In genomic region chr17:82231312-82231561, GRCh38 we compare ENCODE assay signal across 8 cellular contexts. TPM values are rescaled to one million over a fixed set of nuclear protein-coding genes. Genes with fewer than 3 reads are reported as not detected.
DNase-seq lines count a peak whose midpoint lies in the region; ATAC-seq and TF ChIP-seq lines count a peak whose summit lies in the region.

No MANE protein-coding gene starts in this region.

- peaks cover 12% of the 10 kb centered on the region for H3K4me1 Mint-ChIP-seq in activated T-helper 2 cell treated with anti-CD3 and anti-CD28 coated beads, Interferon-gamma antibody, Interleukin-2, Interleukin-4, amounts not matched to agents 10 μg/mL and 5 μg/mL and 100 μg/mL, durations not matched to agents 14 hours and 24 hours and 36 hours (ENCODE audit: low read depth)
- peaks cover 11% of the 10 kb centered on the region for H3K4me1 Mint-ChIP-seq in T-helper 2 cell treated with Interferon-gamma antibody and Interleukin-4, amounts not matched to agents 5 μg/mL and 100 μg/mL, for 36 hours (ENCODE audit: low read depth)

- H3K4me1 ChIP-seq in RWPE2 (ENCODE audit: insufficient read depth, poor library complexity, severe bottlenecking) (peaks cover 35% of the 10 kb centered on the region), sigmoid colon (peaks cover 0 to 67% (median 49%) of the 10 kb centered on the region in 4 donors)

- H3K36me3 Mint-ChIP-seq in activated T-helper 2 cell treated with anti-CD3 and anti-CD28 coated beads, Interferon-gamma antibody, Interleukin-2, Interleukin-4, amounts not matched to agents 10 μg/mL and 5 μg/mL and 100 μg/mL, durations not matched to agents 14 hours and 24 hours and 36 hours (ENCODE audit: low read depth): peaks cover 18% of the 10 kb centered on the region
- H3K36me3 Mint-ChIP-seq in T-helper 2 cell treated with Interferon-gamma antibody and Interleukin-4, amounts not matched to agents 5 μg/mL and 100 μg/mL, for 36 hours (ENCODE audit: low read depth): peaks cover 8% of the 10 kb centered on the region

- H3K27ac Mint-ChIP-seq in activated T-helper 2 cell treated with anti-CD3 and anti-CD28 coated beads, Interferon-gamma antibody, Interleukin-2, Interleukin-4, amounts not matched to agents 10 μg/mL and 5 μg/mL and 100 μg/mL, durations not matched to agents 14 hours and 24 hours and 36 hours: no peak overlapping the region
- H3K27ac Mint-ChIP-seq in T-helper 2 cell treated with Interferon-gamma antibody and Interleukin-4, amounts not matched to agents 5 μg/mL and 100 μg/mL, for 36 hours: no peak overlapping the region

- TF ChIP-seq EP300 in sigmoid colon (IDR thresholded peaks at IDR 0.05): no peak

- H3K27me3 Mint-ChIP-seq in activated T-helper 2 cell treated with anti-CD3 and anti-CD28 coated beads, Interferon-gamma antibody, Interleukin-2, Interleukin-4, amounts not matched to agents 10 μg/mL and 5 μg/mL and 100 μg/mL, durations not matched to agents 14 hours and 24 hours and 36 hours (ENCODE audit: low read depth): no peaks in the 10 kb centered on the region
- H3K27me3 Mint-ChIP-seq in T-helper 2 cell treated with Interferon-gamma antibody and Interleukin-4, amounts not matched to agents 5 μg/mL and 100 μg/mL, for 36 hours (ENCODE audit: low read depth): no peaks in the 10 kb centered on the region

- ATAC-seq in RWPE2 (ENCODE audit: low read depth) (0 out of 3 replicates have a peak, but pooled peaks have one; percentile 1), Right ventricle myocardium superior (ENCODE audit: poor library complexity) (peak; percentile 1)

- H3K27me3 ChIP-seq in RWPE2 (ENCODE audit: insufficient read depth, poor library complexity, severe bottlenecking): no peaks in the 10 kb centered on the region
- H3K27me3 ChIP-seq in sigmoid colon: peaks cover 5 to 19% (median 16%) of the 10 kb centered on the region in 3 donors

- TF ChIP-seq POLR2A in sigmoid colon (IDR thresholded peaks at IDR 0.05): no peak

- peaks cover 66% of the 10 kb centered on the region for H3K36me3 ChIP-seq in RWPE2 (ENCODE audit: low read depth)
- H3K36me3 ChIP-seq in sigmoid colon: no peaks in the 10 kb centered on the region

- in situ Hi-C loops in KBM-7 (cut with MboI; ENCODE audit: low pct_unique_long_range_greater_than_20kb, low sequenced_read_pairs): no loop called here

- intact Hi-C loops in Right ventricle myocardium superior (cut with DNase I): loop anchor here (10.0 kb wide), 1 partner anchor 64 kb away; no protein-coding TSS in a partner anchor
- intact Hi-C loops in sigmoid colon (cut with DNase I): no loop called here
- intact Hi-C loops in activated T-helper 2 cell treated with anti-CD3 and anti-CD28 coated beads, Interferon-gamma antibody, Interleukin-2, Interleukin-4, amounts not matched to agents 10 μg/mL and 5 μg/mL and 100 μg/mL, durations not matched to agents 14 hours and 24 hours and 36 hours (cut with micrococcal nuclease): loop anchor here (10.0 kb wide), 2 partner anchors 184 to 206 kb away; partner anchors contain the start of genes CENPX, HEXD, LRRC45 and OGFOD3

- no peaks in the 10 kb centered on the region for H3K9me3 Mint-ChIP-seq in activated T-helper 2 cell treated with anti-CD3 and anti-CD28 coated beads, Interferon-gamma antibody, Interleukin-2, Interleukin-4, amounts not matched to agents 10 μg/mL and 5 μg/mL and 100 μg/mL, durations not matched to agents 14 hours and 24 hours and 36 hours
- H3K9me3 Mint-ChIP-seq in T-helper 2 cell treated with Interferon-gamma antibody and Interleukin-4, amounts not matched to agents 5 μg/mL and 100 μg/mL, for 36 hours: no peaks in the 10 kb centered on the region

- H3K9me3 ChIP-seq in RWPE2 (ENCODE audit: severe bottlenecking) (no peaks in the 10 kb centered on the region), sigmoid colon (no peaks in the 10 kb centered on the region)

- peak overlapping the region; percentile 58 for H3K4me3 ChIP-seq in GM12875 (ENCODE audit: low read depth, low read length)
- peak overlapping the region; percentile 99 for H3K4me3 ChIP-seq in RWPE2 (ENCODE audit: severe bottlenecking)
- H3K4me3 ChIP-seq in sigmoid colon: peak overlapping the region; percentile 51 to 81 (median 64)

- 1 to 4% methylated on average over 18 of the region's 18 CpGs for WGBS in sigmoid colon, 2 donors

- H3K27ac ChIP-seq in RWPE2 (ENCODE audit: poor library complexity, severe bottlenecking) (peak overlapping the region; percentile 91), sigmoid colon (peak overlapping the region; percentile 87 to 94 (median 90))

- no peak overlapping the region for H3K4me3 Mint-ChIP-seq in activated T-helper 2 cell treated with anti-CD3 and anti-CD28 coated beads, Interferon-gamma antibody, Interleukin-2, Interleukin-4, amounts not matched to agents 10 μg/mL and 5 μg/mL and 100 μg/mL, durations not matched to agents 14 hours and 24 hours and 36 hours (ENCODE audit: low read depth)
- H3K4me3 Mint-ChIP-seq in T-helper 2 cell treated with Interferon-gamma antibody and Interleukin-4, amounts not matched to agents 5 μg/mL and 100 μg/mL, for 36 hours: no peak overlapping the region

- TF ChIP-seq CTCF in GM12875 (IDR thresholded peaks at IDR 0.05; ENCODE audit: borderline replicate concordance, insufficient read depth, low read depth, low read length) (no peak), RWPE2 (IDR thresholded peaks at IDR 0.05; ENCODE audit: poor library complexity, severe bottlenecking) (no peak), sigmoid colon (IDR thresholded peaks at IDR 0.05) (no peak)

- no peak for DNase-seq in RWPE2 (ENCODE audit: low spot score)
- no peak for DNase-seq in Right ventricle myocardium superior
- DNase-seq in sigmoid colon: no peak
- DNase-seq in NCI-H2107 treated with DMSO at 0.1 percent for 48 hours (lab: John Stamatoyannopoulos, UW; ENCODE audit: unreplicated experiment): no peak
- no peak for DNase-seq in activated T-helper 2 cell treated with anti-CD3 and anti-CD28 coated beads, Interferon-gamma antibody, Interleukin-2, Interleukin-4, amounts not matched to agents 10 μg/mL and 5 μg/mL and 100 μg/mL, durations not matched to agents 14 hours and 24 hours and 36 hours (ENCODE audit: low spot score)
- no peak for DNase-seq in KBM-7
- no peak for DNase-seq in T-helper 2 cell treated with Interferon-gamma antibody and Interleukin-4, amounts not matched to agents 5 μg/mL and 100 μg/mL, for 36 hours (ENCODE audit: low spot score)

RNA-seq across cellular contexts. Expression of gene SLC16A3, which starts 2.4 kb away (rescaled TPM):
- 10.0 TPM for total RNA-seq in Right ventricle myocardium superior
- 10 to 100 TPM in 3 of 4 donors, 1 to 10 TPM in 1; 9.6 to 19.7 (median 11.6) TPM for total RNA-seq in sigmoid colon
- polyA plus RNA-seq in sigmoid colon: 100 to 1,000 TPM in 1 of 3 donors, 10 to 100 TPM in 2; 10.8 to 140 (median 37.9) TPM
- 187 and 200 TPM in 2 replicates for total RNA-seq in activated T-helper 2 cell treated with anti-CD3 and anti-CD28 coated beads, Interferon-gamma antibody, Interleukin-2, Interleukin-4, amounts not matched to agents 10 μg/mL and 5 μg/mL and 100 μg/mL, durations not matched to agents 14 hours and 24 hours and 36 hours

RNA-seq across cellular contexts. Expression of gene CCDC57, which starts 18.6 kb away (rescaled TPM):
- total RNA-seq in Right ventricle myocardium superior (8.6 TPM), sigmoid colon (10 to 100 TPM; 13.3 to 34.1 (median 20.8) TPM)
- 10 to 100 TPM; 17.4 to 47.8 (median 25.4) TPM for polyA plus RNA-seq in sigmoid colon
- 51.7 and 53.1 TPM in 2 replicates for total RNA-seq in activated T-helper 2 cell treated with anti-CD3 and anti-CD28 coated beads, Interferon-gamma antibody, Interleukin-2, Interleukin-4, amounts not matched to agents 10 μg/mL and 5 μg/mL and 100 μg/mL, durations not matched to agents 14 hours and 24 hours and 36 hours

RNA-seq across cellular contexts. Expression of gene CSNK1D, which starts 42.3 kb away (rescaled TPM):
- total RNA-seq in Right ventricle myocardium superior: 54.4 TPM
- total RNA-seq in sigmoid colon: 10 to 100 TPM; 45.1 to 61.2 (median 48.9) TPM
- 100 to 1,000 TPM in 1 of 3 donors, 10 to 100 TPM in 2; 55.9 to 142 (median 86.2) TPM for polyA plus RNA-seq in sigmoid colon
- total RNA-seq in activated T-helper 2 cell treated with anti-CD3 and anti-CD28 coated beads, Interferon-gamma antibody, Interleukin-2, Interleukin-4, amounts not matched to agents 10 μg/mL and 5 μg/mL and 100 μg/mL, durations not matched to agents 14 hours and 24 hours and 36 hours: 139 and 151 TPM in 2 replicates
